In the genomic region with DNA sequence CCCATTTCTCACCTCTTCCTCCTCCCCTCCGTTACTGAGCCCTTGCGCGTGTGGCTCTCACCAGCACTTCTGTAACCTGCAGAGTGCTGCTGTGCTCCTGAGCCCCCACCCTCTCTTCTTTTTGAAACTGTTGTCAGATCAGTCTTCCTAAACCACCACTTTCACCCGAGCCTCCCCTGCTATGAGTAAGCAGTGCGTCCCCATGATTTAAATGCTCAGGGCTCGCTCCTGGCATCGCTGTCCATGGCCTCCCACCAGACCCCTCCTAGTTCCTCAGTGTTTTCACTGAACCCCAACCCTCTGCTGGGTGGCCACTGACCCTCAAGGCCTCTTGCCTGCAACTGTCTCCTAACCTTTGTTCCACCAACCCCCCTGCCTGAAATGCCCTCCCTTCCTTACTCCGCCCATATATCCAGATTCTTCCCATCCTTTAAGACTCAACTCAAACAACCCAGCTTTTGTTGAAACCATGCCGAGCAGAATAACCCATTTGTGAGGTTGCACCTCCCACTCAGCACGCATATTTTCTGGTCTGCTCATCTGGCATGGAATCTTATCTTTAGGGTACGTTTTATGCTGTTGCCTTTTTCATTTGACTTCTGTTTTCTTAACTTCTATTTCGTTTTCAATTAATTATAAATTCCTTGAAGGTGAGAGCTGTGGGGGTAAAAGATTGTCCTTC, we compare ENCODE assay signal across 20 cellular contexts.
DNase-seq lines count a peak whose midpoint lies in the region; TF ChIP-seq lines count a peak whose summit lies in the region.
"Had no signal": no experiment of that assay in that cellular context is flagged by ENCODE, and none has a peak within 500 bp of the region (broad histone marks: within the 10 kb centered on the region; RNA-seq: fewer than 3 reads in every experiment).

No MANE protein-coding gene starts in this region.

- H4K20me1 ChIP-seq in GM23248 (ENCODE audit: insufficient read depth): no peaks in the 10 kb centered on the region
- H4K20me1 ChIP-seq in smooth muscle cell (ENCODE audit: low read depth): no peaks in the 10 kb centered on the region

- 64 to 67% methylated on average over 12 of the region's 12 CpGs for WGBS in GM23248 (ENCODE audit: low coverage in 1 of 2, low lambda C conversion rate in 2 of 2, missing lambda C conversion rate in 2 of 2), 2 experiments
- 64% methylated on average over 12 of the region's 12 CpGs for WGBS in smooth muscle cell (ENCODE audit: low lambda C conversion rate)
- 61% methylated on average over 12 of the region's 12 CpGs for WGBS in tibial nerve, 2 donors

- H3F3A ChIP-seq in GM23248 (ENCODE audit: insufficient read depth) (peaks cover 30% of the 10 kb centered on the region; the same call in 1 of the 2 replicates), smooth muscle cell (ENCODE audit: low read depth) (no peaks in the 10 kb centered on the region)

- H3K9me3 ChIP-seq in GM23248 (ENCODE audit: low read depth): no peaks in the 10 kb centered on the region
- peaks cover 6% of the 10 kb centered on the region for H3K9me3 ChIP-seq in adipocyte (ENCODE audit: control insufficient read depth, low read length)
- H3K9me3 ChIP-seq in smooth muscle cell (replicated peaks; ENCODE audit: low read depth): peaks cover 4% of the 10 kb centered on the region
- peaks cover 0 to 13% (median 0%) of the 10 kb centered on the region in 4 donors for H3K9me3 ChIP-seq in tibial nerve
- H3K9me3 ChIP-seq: esophagus squamous epithelium, SJCRH30 had no signal

- H3K4me2 ChIP-seq in GM23248 (ENCODE audit: unreplicated experiment) (peak overlapping the region; percentile 63), smooth muscle cell (peak overlapping the region; percentile 6)

- no peak overlapping the region for H3K4me3 ChIP-seq in GM23248
- H3K4me3 ChIP-seq in adipocyte (ENCODE audit: low read length): no peak overlapping the region
- no peak overlapping the region for H3K4me3 ChIP-seq in fibroblast of mammary gland (ENCODE audit: control insufficient read depth, low read depth, low read length)
- H3K4me3 ChIP-seq in smooth muscle cell: no peak overlapping the region
- H3K4me3 ChIP-seq in tibial nerve: no peak overlapping the region
- H3K4me3 ChIP-seq: cardiac muscle cell, esophagus squamous epithelium, heart left ventricle, SJCRH30 had no signal

- no peak for TF ChIP-seq EP300 in tibial nerve (IDR thresholded peaks at IDR 0.05)

- no peak overlapping the region for H3K9ac ChIP-seq in GM23248
- H3K9ac ChIP-seq in adipocyte (ENCODE audit: low read length): no peak overlapping the region
- H3K9ac ChIP-seq in smooth muscle cell (ENCODE audit: low read depth): no peak overlapping the region

- peak; percentile 72 for DNase-seq in GM23248
- DNase-seq in adipocyte (ENCODE audit: low read depth): peak; percentile 48
- peak; percentile 70 for DNase-seq in fibroblast of mammary gland (ENCODE audit: low read depth)
- DNase-seq in smooth muscle cell (lab: John Stamatoyannopoulos, UW; ENCODE audit: unreplicated experiment): no peak
- no peak for DNase-seq in stimulated activated CD4-positive, alpha-beta T cell treated with anti-CD3 and anti-CD28 coated beads, Interleukin-1b, Interleukin-23, amount 100 ng/mL, for 48 hours
- no peak for DNase-seq in NCI-H2171 (lab: John Stamatoyannopoulos, UW)
- DNase-seq in activated CD4-positive, alpha-beta T cell treated with anti-CD3 and anti-CD28 coated beads for 4 hours: no peak
- no peak for DNase-seq in tibial nerve (ENCODE audit: low spot score in 2 of 2)
- DNase-seq: activated CD4-positive, CD25-positive, alpha-beta regulatory T cell; activated T-cell treated with anti-CD3 and anti-CD28 coated beads, Interleukin-2, amount 50 U/mL, for 72 hours; esophagus squamous epithelium; heart left ventricle; immature natural killer cell; NCI-H1417 treated with DMSO at 0.1 percent for 48 hours; NCI-H2171 treated with DMSO at 0.1 percent for 48 hours; NCI-H69; OCI-M1; retina; SJCRH30 had no signal

- in situ Hi-C loops in GM23248 (cut with MboI): no loop called here

- no peak overlapping the region for H2AFZ ChIP-seq in GM23248
- H2AFZ ChIP-seq in smooth muscle cell (ENCODE audit: low read depth): no peak overlapping the region

- no peaks in the 10 kb centered on the region for H3K9me2 ChIP-seq in GM23248 (ENCODE audit: insufficient read depth)

- TF ChIP-seq POLR2A in tibial nerve (IDR thresholded peaks at IDR 0.05): no peak

- H3K4me1 ChIP-seq in GM23248 (ENCODE audit: insufficient read depth) (peaks cover 45% of the 10 kb centered on the region), adipocyte (ENCODE audit: control insufficient read depth, insufficient read depth, low read length) (no peaks in the 10 kb centered on the region), smooth muscle cell (ENCODE audit: low read depth) (no peaks in the 10 kb centered on the region), tibial nerve (peaks cover 0 to 12% (median 0%) of the 10 kb centered on the region in 4 donors)
- H3K4me1 ChIP-seq: SJCRH30 had no signal

- no peak for TF ChIP-seq CTCF in fibroblast of mammary gland (conservative IDR thresholded peaks at IDR 0.05; ENCODE audit: control insufficient read depth, insufficient read depth, low read depth, low read length)
- no peak for TF ChIP-seq CTCF in smooth muscle cell (IDR thresholded peaks at IDR 0.05; ENCODE audit: borderline replicate concordance, insufficient read depth, poor library complexity, severe bottlenecking)
- TF ChIP-seq CTCF in tibial nerve (IDR thresholded peaks at IDR 0.05): no peak

- peak overlapping the region; percentile 27 for H3K27ac ChIP-seq in GM23248
- H3K27ac ChIP-seq in smooth muscle cell (ENCODE audit: low read depth): no peak overlapping the region
- peak overlapping the region in 2 of 4 donors; percentile 78 to 81 for H3K27ac ChIP-seq in tibial nerve
- H3K27ac ChIP-seq: cardiac muscle cell, heart left ventricle, SJCRH30 had no signal

- H3K36me3 ChIP-seq in GM23248 (ENCODE audit: low read depth) (no peaks in the 10 kb centered on the region; the same call in 1 of the 2 replicates), adipocyte (ENCODE audit: control insufficient read depth, insufficient read depth, low read length, severe bottlenecking) (peaks cover 21% of the 10 kb centered on the region), smooth muscle cell (ENCODE audit: low read depth) (no peaks in the 10 kb centered on the region), tibial nerve (peaks cover 0 to 88% (median 2%) of the 10 kb centered on the region in 3 donors)
- H3K36me3 ChIP-seq: cardiac muscle cell, SJCRH30 had no signal

- H3K27me3 ChIP-seq in GM23248 (replicated peaks; ENCODE audit: insufficient read depth) (no peaks in the 10 kb centered on the region), adipocyte (replicated peaks; ENCODE audit: control insufficient read depth, insufficient read depth, low read length) (no peaks in the 10 kb centered on the region), smooth muscle cell (ENCODE audit: low read depth) (no peaks in the 10 kb centered on the region), tibial nerve (no peaks in the 10 kb centered on the region)
- H3K27me3 ChIP-seq: cardiac muscle cell, esophagus squamous epithelium, heart left ventricle, SJCRH30 had no signal

- H3K79me2 ChIP-seq in GM23248 (ENCODE audit: insufficient read depth) (no peaks in the 10 kb centered on the region), smooth muscle cell (ENCODE audit: low read depth) (no peaks in the 10 kb centered on the region)

Comparison
In these comparisons a context has a peak if more than half of its experiments do, and no peak if none do; other contexts are left out.
1. DNase-seq: peak in GM23248 (single experiment), adipocyte (single experiment) and fibroblast of mammary gland (single experiment); none in smooth muscle cell (single experiment), stimulated activated CD4-positive, alpha-beta T cell treated with anti-CD3 and anti-CD28 coated beads, Interleukin-1b, Interleukin-23, amount 100 ng/mL, for 48 hours (single experiment), NCI-H2171 (single experiment), activated CD4-positive, alpha-beta T cell treated with anti-CD3 and anti-CD28 coated beads for 4 hours (0 of 2) and tibial nerve (0 of 2).